32 cellular contexts compared by ENCODE assay signal in genomic region chr9:8782237-8782636, GRCh38.
"Had no signal": no experiment of that assay in that cellular context is flagged by ENCODE, and none has a peak within 500 bp of the region (broad histone marks: within the 10 kb centered on the region; RNA-seq: fewer than 3 reads in every experiment).

No MANE protein-coding gene starts in this region.

- H3K36me3 ChIP-seq: adrenal gland, esophagus squamous epithelium, gastroesophageal sphincter, heart right ventricle, WERI-Rb-1 had no signal

- H3K27me3 ChIP-seq: adrenal gland, body of pancreas, esophagus squamous epithelium, gastroesophageal sphincter, heart right ventricle had no signal

- H3K4me3 ChIP-seq: adrenal gland, body of pancreas, esophagus squamous epithelium, gastroesophageal sphincter, heart right ventricle had no signal

- DNase-seq: activated B cell treated with CpG ODN at 0.5 μM for 24 hours; activated CD4-positive, alpha-beta memory T cell treated with anti-CD3 and anti-CD28 coated beads for 36 hours; activated CD4-positive, alpha-beta T cell treated with anti-CD3 and anti-CD28 coated beads, Interleukin-2, amount 10 ng/mL, durations not matched to agents 24 days and 14 days; activated CD8-positive, alpha-beta memory T cell treated with anti-CD3 and anti-CD28 coated beads, Interleukin-2, amount 10 ng/mL, durations not matched to agents 7 days and 5 days; activated CD8-positive, alpha-beta memory T cell treated with anti-CD3 and anti-CD28 coated beads, Interleukin-2, amount 50 U/mL, for 4 hours; activated CD8-positive, alpha-beta T cell treated with anti-CD3 and anti-CD28 coated beads, Interleukin-2, amount 10 ng/mL, durations not matched to agents 7 days and 5 days; activated effector memory CD4-positive, alpha-beta T cell treated with anti-CD3 and anti-CD28 coated beads, Interleukin-2, amount 50 U/mL, for 16 hours; activated naive CD4-positive, alpha-beta T cell treated with anti-CD3 and anti-CD28 coated beads for 36 hours; activated naive CD8-positive, alpha-beta T cell treated with anti-CD3 and anti-CD28 coated beads for 36 hours; activated naive CD8-positive, alpha-beta T cell treated with anti-CD3 and anti-CD28 coated beads, Interleukin-2, amount 50 U/mL, for 24 hours; activated T-cell treated with anti-CD3 and anti-CD28 coated beads, Interleukin-2, amount 50 U/mL, for 1 hour; activated T-cell treated with anti-CD3 and anti-CD28 coated beads, Interleukin-2, amount 50 U/mL, for 48 hours; adrenal gland; amygdala; aorta; body of pancreas; caudate nucleus; cortex of kidney; dermis blood vessel endothelial cell; effector CD4-positive, alpha-beta T cell; effector memory CD8-positive, alpha-beta T cell; esophagus squamous epithelium; foreskin melanocyte; heart right ventricle; T-helper 1 cell; T-helper 17 cell; T1000; WERI-Rb-1 had no signal

- FAIRE-seq: endothelial cell of umbilical vein had no signal

- H3K27ac ChIP-seq: adrenal gland, body of pancreas, epithelial cell of prostate, esophagus squamous epithelium, gastroesophageal sphincter, heart right ventricle, WERI-Rb-1 had no signal

- H3K9me3 ChIP-seq: adrenal gland, body of pancreas, esophagus squamous epithelium, gastroesophageal sphincter, heart right ventricle had no signal

- ATAC-seq: activated CD4-positive, CD25-positive, alpha-beta regulatory T cell treated with anti-CD3 and anti-CD28 coated beads, Interleukin-2, amount 50 U/mL, for 24 hours; activated CD8-positive, alpha-beta memory T cell treated with anti-CD3 and anti-CD28 coated beads, Interleukin-2, amount 10 ng/mL, durations not matched to agents 7 days and 5 days; activated CD8-positive, alpha-beta T cell treated with anti-CD3 and anti-CD28 coated beads, Interleukin-2, amount 10 ng/mL, durations not matched to agents 7 days and 5 days; activated naive CD8-positive, alpha-beta T cell treated with anti-CD3 and anti-CD28 coated beads, Interleukin-2, amount 50 U/mL, for 24 hours; body of pancreas; effector memory CD8-positive, alpha-beta T cell; gastroesophageal sphincter; T-helper 17 cell had no signal
